Comparison of ENCODE assay signal across 1 cellular context in genomic region chr6:115891111-115891669, GRCh38.
TF ChIP-seq lines count a peak whose summit lies in the region.

No MANE protein-coding gene starts in this region.

TF ChIP-seq in HepG2, 621 proteins besides CTCF, POLR2A, EP300 and RAD21 (continued from another document):
- TF ChIP-seq ZNF574 (CRISPR knock-in tag; IDR thresholded peaks at IDR 0.05) (no peak), GPN1 (CRISPR knock-in tag; IDR thresholded peaks at IDR 0.05; ENCODE audit: borderline replicate concordance) (no peak), ZNF557 (CRISPR knock-in tag; IDR thresholded peaks at IDR 0.05) (no peak), XBP1 (CRISPR knock-in tag; IDR thresholded peaks at IDR 0.05) (no peak), ZNF333 (CRISPR knock-in tag; IDR thresholded peaks at IDR 0.05; ENCODE audit: borderline replicate concordance) (no peak)
